25 cellular contexts compared by ENCODE assay signal in genomic region chr1:213284626-213285025, GRCh38.
DNase-seq lines count a peak whose midpoint lies in the region; ATAC-seq and TF ChIP-seq lines count a peak whose summit lies in the region.
"Had no signal": no experiment of that assay in that cellular context is flagged by ENCODE, and none has a peak within 500 bp of the region (broad histone marks: within the 10 kb centered on the region; RNA-seq: fewer than 3 reads in every experiment).

No MANE protein-coding gene starts in this region.

- no peaks in the 10 kb centered on the region for H3K9me2 ChIP-seq in PC-9 (ENCODE audit: insufficient read depth)

- peaks cover 4% of the 10 kb centered on the region for H3K36me3 Mint-ChIP-seq in activated naive CD8-positive, alpha-beta T cell treated with anti-CD3 and anti-CD28 coated beads for 36 hours
- H3K36me3 Mint-ChIP-seq: activated CD8-positive, alpha-beta memory T cell treated with anti-CD3 and anti-CD28 coated beads, Interleukin-2, amount 10 ng/mL, durations not matched to agents 7 days and 5 days had no signal

- H3K4me1 ChIP-seq in PC-9 (replicated peaks; ENCODE audit: insufficient read depth) = peaks cover 11% of the 10 kb centered on the region
- no peaks in the 10 kb centered on the region for H3K4me1 ChIP-seq in fibroblast of lung (ENCODE audit: control insufficient read depth, extremely low read depth, insufficient read depth, low read length)
- no peaks in the 10 kb centered on the region for H3K4me1 ChIP-seq in spleen
- H3K4me1 ChIP-seq: body of pancreas, right atrium auricular region, testis had no signal

- H3K27me3 ChIP-seq in PC-9 (ENCODE audit: insufficient read depth, low read depth) (no peaks in the 10 kb centered on the region), fibroblast of lung (ENCODE audit: control insufficient read depth, insufficient read depth, low read length) (no peaks in the 10 kb centered on the region), spleen (replicated peaks in 1 of 7) (no peaks in the 10 kb centered on the region)
- H3K27me3 ChIP-seq: body of pancreas, right atrium auricular region, testis had no signal

- no peak overlapping the region for H3K4me3 Mint-ChIP-seq in activated naive CD8-positive, alpha-beta T cell treated with anti-CD3 and anti-CD28 coated beads for 36 hours
- H3K4me3 Mint-ChIP-seq: activated CD8-positive, alpha-beta memory T cell treated with anti-CD3 and anti-CD28 coated beads, Interleukin-2, amount 10 ng/mL, durations not matched to agents 7 days and 5 days; CD4-positive, alpha-beta T cell; effector memory CD8-positive, alpha-beta T cell; nephron progenitor cell; T-helper 17 cell had no signal

- no peaks in the 10 kb centered on the region for H3K79me2 ChIP-seq in PC-9 (ENCODE audit: low read depth)
- no peaks in the 10 kb centered on the region for H3K79me2 ChIP-seq in fibroblast of lung (ENCODE audit: control insufficient read depth, insufficient read depth, low read length)

- peak; percentile 42 for DNase-seq in EL
- no peak for DNase-seq in PC-9
- DNase-seq in fibroblast of lung (ENCODE audit: low read depth in 2 of 2) = peak; percentile 64 to 78
- peak; percentile 60 for DNase-seq in renal cortical epithelial cell (ENCODE audit: low read depth)
- no peak for DNase-seq in activated naive CD8-positive, alpha-beta T cell treated with anti-CD3 and anti-CD28 coated beads for 36 hours
- no peak for DNase-seq in spleen
- no peak for DNase-seq in coronary artery (ENCODE audit: low spot score)
- DNase-seq: activated CD8-positive, alpha-beta memory T cell treated with anti-CD3 and anti-CD28 coated beads, Interleukin-2, amount 10 ng/mL, durations not matched to agents 7 days and 5 days; activated gamma-delta T cell treated with Interleukin-2 at 50 U/mL for 16 hours; body of pancreas; CD4-positive, alpha-beta T cell; effector memory CD8-positive, alpha-beta T cell; islet precursor cell; KG1; mesendoderm; NCI-H1105 treated with DMSO at 0.1 percent for 48 hours; NCI-H2171 treated with DMSO at 0.1 percent for 48 hours; nephron progenitor cell; stimulated activated CD4-positive, alpha-beta T cell treated with anti-CD3 and anti-CD28 coated beads, Interleukin-4, amount 100 ng/mL, for 1 hour; T-helper 17 cell; testis had no signal

- peaks cover 7% of the 10 kb centered on the region for H3K9me3 Mint-ChIP-seq in activated naive CD8-positive, alpha-beta T cell treated with anti-CD3 and anti-CD28 coated beads for 36 hours
- H3K9me3 Mint-ChIP-seq: CD4-positive, alpha-beta T cell; effector memory CD8-positive, alpha-beta T cell had no signal

- no TSS peak for BruUV-seq in PC-9 (replicated peaks; lab: Mats Ljungman, UMichigan)

- no peak for TF ChIP-seq POLR2A in spleen (IDR thresholded peaks at IDR 0.05)

- peaks cover 4% of the 10 kb centered on the region; the same call in 1 of the 2 replicates for H3K9me3 ChIP-seq in PC-9 (ENCODE audit: insufficient read depth, low read depth)
- H3K9me3 ChIP-seq in fibroblast of lung (ENCODE audit: control insufficient read depth, insufficient read depth, low read depth, low read length) = no peaks in the 10 kb centered on the region
- peaks cover 0 to 13% (median 3%) of the 10 kb centered on the region in 8 donors for H3K9me3 ChIP-seq in spleen
- H3K9me3 ChIP-seq: body of pancreas, right atrium auricular region, testis had no signal

- H3K4me1 Mint-ChIP-seq in activated naive CD8-positive, alpha-beta T cell treated with anti-CD3 and anti-CD28 coated beads for 36 hours = no peaks in the 10 kb centered on the region
- H3K4me1 Mint-ChIP-seq: activated CD8-positive, alpha-beta memory T cell treated with anti-CD3 and anti-CD28 coated beads, Interleukin-2, amount 10 ng/mL, durations not matched to agents 7 days and 5 days; T-helper 17 cell had no signal

- no peaks in the 10 kb centered on the region for H3K36me3 ChIP-seq in PC-9 (ENCODE audit: low read depth)
- no peaks in the 10 kb centered on the region for H3K36me3 ChIP-seq in fibroblast of lung (ENCODE audit: control insufficient read depth, insufficient read depth, low read length)
- H3K36me3 ChIP-seq in spleen = no peaks in the 10 kb centered on the region
- H3K36me3 ChIP-seq: right atrium auricular region had no signal

- H3K27ac ChIP-seq in PC-9 (peak overlapping the region; percentile 21; the same call in 1 of the 2 replicates), fibroblast of lung (ENCODE audit: insufficient read depth, low read length) (no peak overlapping the region), spleen (no peak overlapping the region), coronary artery (no peak overlapping the region)
- H3K27ac ChIP-seq: body of pancreas, right atrium auricular region, testis had no signal

- H3K4me3 ChIP-seq in PC-9 (no peak overlapping the region), fibroblast of lung (replicated peaks in 1 of 4; ENCODE audit: control extremely low read depth in 1 of 4, insufficient read depth in 1 of 4, low read depth in 3 of 4, low read length in 4 of 4) (no peak overlapping the region), spleen (no peak overlapping the region), coronary artery (no peak overlapping the region)
- H3K4me3 ChIP-seq: body of pancreas, right atrium auricular region, testis had no signal

- H3K4me2 ChIP-seq in PC-9 (no peak overlapping the region), fibroblast of lung (ENCODE audit: extremely low read depth, insufficient read depth, low read length) (no peak overlapping the region)

- CTCF ChIA-PET in PC-9 (lab: Charles Lee) = no interaction called here

- no peak overlapping the region for H3K9ac ChIP-seq in fibroblast of lung (ENCODE audit: insufficient read depth, low read length)

- TF ChIP-seq CTCF in PC-9 (conservative IDR thresholded peaks at IDR 0.05) (no peak), fibroblast of lung (conservative IDR thresholded peaks at IDR 0.05 in 1 of 2, IDR thresholded peaks at IDR 0.05 in 1 of 2; ENCODE audit: low read depth in 1 of 2, low read length in 2 of 2) (no peak), spleen (IDR thresholded peaks at IDR 0.05 in 8 of 11, conservative IDR thresholded peaks at IDR 0.05 in 3 of 11) (no peak), coronary artery (IDR thresholded peaks at IDR 0.05) (no peak)

- intact Hi-C loops in PC-9 (cut with micrococcal nuclease; ENCODE audit: unreplicated experiment) = no loop called here
- intact Hi-C loops in spleen (cut with DNase I; ENCODE audit: low total_unique reads) = no loop called here

- ATAC-seq in HG03442 (IDR thresholded peaks at IDR 0.05; ENCODE audit: unreplicated experiment) = no peak
- ATAC-seq: activated CD4-positive, CD25-positive, alpha-beta regulatory T cell treated with anti-CD3 and anti-CD28 coated beads, Interleukin-2, amount 50 U/mL, for 24 hours; activated CD8-positive, alpha-beta memory T cell treated with anti-CD3 and anti-CD28 coated beads, Interleukin-2, amount 10 ng/mL, durations not matched to agents 7 days and 5 days; body of pancreas; effector memory CD8-positive, alpha-beta T cell; HCT116; T-helper 17 cell had no signal

- H2AFZ ChIP-seq in PC-9 (no peak overlapping the region), fibroblast of lung (ENCODE audit: low read length) (no peak overlapping the region)

- H3K27me3 Mint-ChIP-seq in activated naive CD8-positive, alpha-beta T cell treated with anti-CD3 and anti-CD28 coated beads for 36 hours = no peaks in the 10 kb centered on the region
- H3K27me3 Mint-ChIP-seq: activated CD8-positive, alpha-beta memory T cell treated with anti-CD3 and anti-CD28 coated beads, Interleukin-2, amount 10 ng/mL, durations not matched to agents 7 days and 5 days; CD4-positive, alpha-beta T cell; effector memory CD8-positive, alpha-beta T cell; T-helper 17 cell had no signal

- POLR2A ChIA-PET in PC-9 (lab: Charles Lee; ENCODE audit: unreplicated experiment) = no interaction called here

- no peaks in the 10 kb centered on the region for H3F3A ChIP-seq in PC-9 (ENCODE audit: insufficient read depth, low read depth)

- H4K20me1 ChIP-seq in PC-9 (ENCODE audit: insufficient read depth) (no peaks in the 10 kb centered on the region), fibroblast of lung (ENCODE audit: control insufficient read depth, extremely low read depth, insufficient read depth, low read length) (no peaks in the 10 kb centered on the region)

- no peak overlapping the region for H3K27ac Mint-ChIP-seq in activated naive CD8-positive, alpha-beta T cell treated with anti-CD3 and anti-CD28 coated beads for 36 hours
- H3K27ac Mint-ChIP-seq: activated CD8-positive, alpha-beta memory T cell treated with anti-CD3 and anti-CD28 coated beads, Interleukin-2, amount 10 ng/mL, durations not matched to agents 7 days and 5 days; CD4-positive, alpha-beta T cell; effector memory CD8-positive, alpha-beta T cell; nephron progenitor cell; T-helper 17 cell had no signal

Comparison
In these comparisons a context has a peak if more than half of its experiments do, and no peak if none do; other contexts are left out.
1. DNase-seq: peak in EL (single experiment), fibroblast of lung (2 of 2) and renal cortical epithelial cell (single experiment); none in PC-9 (0 of 2), activated naive CD8-positive, alpha-beta T cell treated with anti-CD3 and anti-CD28 coated beads for 36 hours (single experiment), spleen (single experiment) and coronary artery (single experiment).